8 cellular contexts compared by ENCODE assay signal in genomic region chr6:15244605-15245360, GRCh38. TPM values are rescaled to one million over a fixed set of nuclear protein-coding genes. Genes with fewer than 3 reads are reported as not detected.
DNase-seq lines count a peak whose midpoint lies in the region; ATAC-seq and TF ChIP-seq lines count a peak whose summit lies in the region.

No MANE protein-coding gene starts in this region.

- H3K27me3 ChIP-seq in BE2C (no peaks in the 10 kb centered on the region), cardiac muscle cell (no peaks in the 10 kb centered on the region), trophoblast cell (ENCODE audit: insufficient read depth, low read length) (no peaks in the 10 kb centered on the region)

- TF ChIP-seq CTCF in BE2C (IDR thresholded peaks at IDR 0.05; ENCODE audit: low read depth, low read length) (no peak), cardiac muscle cell (IDR thresholded peaks at IDR 0.05; ENCODE audit: low read depth, low read length) (no peak)

- peak; percentile 17 for ATAC-seq in HG03571 (IDR thresholded peaks at IDR 0.05; ENCODE audit: unreplicated experiment)

- no CpG with 5 or more reads among the region's 92 CpGs for WGBS in trophoblast cell (ENCODE audit: extremely low coverage, insufficient coverage, insufficient read length)

- no peak overlapping the region for H3K23ac ChIP-seq in trophoblast cell (ENCODE audit: low read length)

- peaks cover 15% of the 10 kb centered on the region for H3K79me1 ChIP-seq in trophoblast cell (ENCODE audit: low read length)

- H2AFZ ChIP-seq in trophoblast cell (ENCODE audit: insufficient read depth, low read length, poor library complexity) = peak overlapping the region; percentile 71

- peak overlapping the region; percentile 75 for H3K14ac ChIP-seq in trophoblast cell (ENCODE audit: low read length)

- peak overlapping the region; percentile 90 for H4K8ac ChIP-seq in trophoblast cell (ENCODE audit: low read depth, low read length)

- H2BK120ac ChIP-seq in trophoblast cell (ENCODE audit: insufficient read depth, low read length, poor library complexity) = peak overlapping the region; percentile 59

- no peak overlapping the region for H2AK5ac ChIP-seq in trophoblast cell (ENCODE audit: low read length)

- peak overlapping the region; percentile 38 for H3K4ac ChIP-seq in trophoblast cell (ENCODE audit: low read depth, low read length)

- H3K18ac ChIP-seq in trophoblast cell (ENCODE audit: low read length) = peak overlapping the region; percentile 80

- H3K9me3 ChIP-seq in BE2C (no peaks in the 10 kb centered on the region), cardiac muscle cell (ENCODE audit: low read depth) (no peaks in the 10 kb centered on the region), trophoblast cell (ENCODE audit: insufficient read depth, low read depth, low read length) (peaks cover 2% of the 10 kb centered on the region)

- H2BK12ac ChIP-seq in trophoblast cell (ENCODE audit: low read length) = peak overlapping the region; percentile 32

- peaks cover 12% of the 10 kb centered on the region for H3K79me2 ChIP-seq in trophoblast cell (ENCODE audit: control insufficient read depth, insufficient read depth, low read length, poor library complexity)

- H4K91ac ChIP-seq in trophoblast cell (ENCODE audit: low read depth, low read length) = peak overlapping the region; percentile 75

- peak overlapping the region; percentile 89 for H3K4me3 ChIP-seq in BE2C (ENCODE audit: low read depth, low read length)
- peak overlapping the region; percentile 81 for H3K4me3 ChIP-seq in cardiac muscle cell
- peak overlapping the region; percentile 93 for H3K4me3 ChIP-seq in trophoblast cell (ENCODE audit: low read depth, low read length)

- peak overlapping the region; percentile 54 for H4K12ac ChIP-seq in trophoblast cell (ENCODE audit: low read depth, low read length)

- peak; percentile 73 for DNase-seq in BE2C
- peak; percentile 50 for DNase-seq in GM19238 (ENCODE audit: insufficient read length, low spot score)
- DNase-seq in RKO (ENCODE audit: low spot score) = peak; percentile 64
- DNase-seq in activated naive CD8-positive, alpha-beta T cell treated with anti-CD3 and anti-CD28 coated beads, Interleukin-2, amount 50 U/mL, for 16 hours (ENCODE audit: low read depth, low spot score) = peak; percentile 6
- peak; percentile 86 to 89 for DNase-seq in cardiac muscle cell (ENCODE audit: low read depth in 1 of 2, low spot score in 1 of 2)
- DNase-seq in trophoblast cell = peak; percentile 85 to 88
- DNase-seq in occipital lobe (lab: John Stamatoyannopoulos, UW) = no peak

- H3K36me3 ChIP-seq in BE2C = no peaks in the 10 kb centered on the region
- H3K36me3 ChIP-seq in cardiac muscle cell = no peaks in the 10 kb centered on the region
- no peaks in the 10 kb centered on the region for H3K36me3 ChIP-seq in trophoblast cell (ENCODE audit: control insufficient read depth in 1 of 2, insufficient read depth in 2 of 2, low read length in 2 of 2)

- H3K27ac ChIP-seq in cardiac muscle cell (peak overlapping the region; percentile 95), trophoblast cell (ENCODE audit: low read depth, low read length) (peak overlapping the region; percentile 28)

- peak overlapping the region; percentile 77 for H3K9ac ChIP-seq in trophoblast cell (ENCODE audit: low read length)

- peak overlapping the region; percentile 79 for H3K4me2 ChIP-seq in trophoblast cell (ENCODE audit: low read length)

- H3K4me1 ChIP-seq in BE2C (no peaks in the 10 kb centered on the region), cardiac muscle cell (ENCODE audit: low read depth) (peaks cover 9% of the 10 kb centered on the region), trophoblast cell (ENCODE audit: control insufficient read depth in 1 of 2, insufficient read depth in 2 of 2, low read length in 2 of 2) (peaks cover 6 to 12% of the 10 kb centered on the region in 2 experiments)

- H2BK5ac ChIP-seq in trophoblast cell (ENCODE audit: low read depth, low read length, poor library complexity) = peak overlapping the region; percentile 49

RNA-seq across cellular contexts. Expression of gene JARID2, which starts 1.1 kb away (rescaled TPM):
- polyA plus RNA-seq in BE2C (2012; ENCODE audit: insufficient read depth, insufficient read length, low read depth) = 32.0 TPM
- 14.5 and 26.4 TPM in 2 replicates for total RNA-seq in cardiac muscle cell
- polyA plus RNA-seq in cardiac muscle cell = 9.7 and 12.5 TPM in 2 replicates
- 41.7 and 44.1 TPM in 2 replicates for polyA plus RNA-seq in trophoblast cell (2013)
- total RNA-seq in occipital lobe = 18.6 TPM
